8 cellular contexts compared by ENCODE assay signal in genomic region chr15:74726774-74727164, GRCh38. TPM values are rescaled to one million over a fixed set of nuclear protein-coding genes. Genes with fewer than 3 reads are reported as not detected.
DNase-seq lines count a peak whose midpoint lies in the region; ATAC-seq and FAIRE-seq lines count a peak whose summit lies in the region.

No MANE protein-coding gene starts in this region.

- H3K4me1 ChIP-seq in iPS-20b (ENCODE audit: insufficient read depth, low read length) (no peaks in the 10 kb centered on the region; the same call in 1 of the 2 replicates), subcutaneous abdominal adipose tissue (ENCODE audit: control insufficient read depth in 5 of 5, insufficient read depth in 5 of 5, low read length in 5 of 5) (peaks cover 5 to 16% (median 14%) of the 10 kb centered on the region in 5 donors)

- H3K9me3 ChIP-seq in iPS-20b (ENCODE audit: insufficient read depth, low read depth, low read length) (no peaks in the 10 kb centered on the region), subcutaneous abdominal adipose tissue (ENCODE audit: control insufficient read depth in 5 of 5, low read length in 5 of 5) (no peaks in the 10 kb centered on the region)

- peak overlapping the region; percentile 59 for H3K4me3 Mint-ChIP-seq in activated CD4-positive, alpha-beta T cell treated with anti-CD3 and anti-CD28 coated beads for 36 hours

- H3K27ac ChIP-seq in iPS-20b (ENCODE audit: low read length) (no peak overlapping the region), subcutaneous abdominal adipose tissue (ENCODE audit: low read depth, low read length) (no peak overlapping the region)

- no peak overlapping the region for H3K9ac ChIP-seq in iPS-20b (ENCODE audit: low read depth, low read length)
- H3K9ac ChIP-seq in subcutaneous abdominal adipose tissue (ENCODE audit: low read length in 5 of 5) = peak overlapping the region in 1 of 5 donors; percentile 62

- peaks cover 13% of the 10 kb centered on the region for H3K4me1 Mint-ChIP-seq in activated CD4-positive, alpha-beta T cell treated with anti-CD3 and anti-CD28 coated beads for 36 hours

- CTCF ChIA-PET in activated CD4-positive, alpha-beta T cell treated with anti-CD3 and anti-CD28 coated beads for 36 hours (lab: Charles Lee) = interaction anchor here (0.7 to 1.2 kb wide), 2 partner anchors 105 to 463 kb away, joined by 3 read pairs; no protein-coding TSS in a partner anchor

- H3K27me3 ChIP-seq in iPS-20b (ENCODE audit: insufficient read depth, low read length) = peaks cover 59% of the 10 kb centered on the region
- H3K27me3 ChIP-seq in subcutaneous abdominal adipose tissue (ENCODE audit: control insufficient read depth in 5 of 5, insufficient read depth in 4 of 5, low read length in 5 of 5) = peaks cover 18 to 32% (median 28%) of the 10 kb centered on the region in 5 donors

- H3K36me3 ChIP-seq in iPS-20b (ENCODE audit: insufficient read depth, low read depth, low read length) (no peaks in the 10 kb centered on the region), subcutaneous abdominal adipose tissue (ENCODE audit: control insufficient read depth in 5 of 5, insufficient read depth in 5 of 5, low read length in 5 of 5) (no peaks in the 10 kb centered on the region)

- H3K9me3 Mint-ChIP-seq in activated CD4-positive, alpha-beta T cell treated with anti-CD3 and anti-CD28 coated beads for 36 hours (ENCODE audit: low read depth) = no peaks in the 10 kb centered on the region
- no peaks in the 10 kb centered on the region for H3K9me3 Mint-ChIP-seq in activated naive CD4-positive, alpha-beta T cell treated with anti-CD3 and anti-CD28 coated beads, Interleukin-2, amount 50 U/mL, for 72 hours

- POLR2A ChIA-PET in activated CD4-positive, alpha-beta T cell treated with anti-CD3 and anti-CD28 coated beads for 36 hours (lab: Charles Lee) = interaction anchor here (0.6 to 0.7 kb wide), 2 partner anchors 31 to 174 kb away, joined by 3 to 4 read pairs; no protein-coding TSS in a partner anchor

- H3K4me3 ChIP-seq in iPS-20b (ENCODE audit: low read length) (peak overlapping the region; percentile 76; the same call in 1 of the 2 replicates), subcutaneous abdominal adipose tissue (ENCODE audit: low read depth in 1 of 5, low read length in 5 of 5) (peak overlapping the region in 4 of 5 donors; percentile 62 to 69 (median 66))

- ATAC-seq in activated CD4-positive, alpha-beta T cell treated with anti-CD3 and anti-CD28 coated beads for 36 hours = peak; percentile 5
- ATAC-seq in activated naive CD4-positive, alpha-beta T cell treated with anti-CD3 and anti-CD28 coated beads, Interleukin-2, amount 50 U/mL, for 72 hours = peak in 1 of 2 donors; percentile 1

- peak overlapping the region; percentile 59 for H3K27ac Mint-ChIP-seq in activated CD4-positive, alpha-beta T cell treated with anti-CD3 and anti-CD28 coated beads for 36 hours
- peak overlapping the region; percentile 89 to 92 for H3K27ac Mint-ChIP-seq in activated naive CD4-positive, alpha-beta T cell treated with anti-CD3 and anti-CD28 coated beads, Interleukin-2, amount 50 U/mL, for 72 hours

- FAIRE-seq in RCC 7860 (lab: Jason Lieb, UNC) = no peak

- H3K36me3 Mint-ChIP-seq in activated CD4-positive, alpha-beta T cell treated with anti-CD3 and anti-CD28 coated beads for 36 hours (ENCODE audit: low read depth) = no peaks in the 10 kb centered on the region
- H3K36me3 Mint-ChIP-seq in activated naive CD4-positive, alpha-beta T cell treated with anti-CD3 and anti-CD28 coated beads, Interleukin-2, amount 50 U/mL, for 72 hours = no peaks in the 10 kb centered on the region

- DNase-seq in activated CD4-positive, alpha-beta T cell treated with anti-CD3 and anti-CD28 coated beads for 36 hours = no peak
- DNase-seq in activated CD4-positive, alpha-beta T cell treated with anti-CD3 and anti-CD28 coated beads, Interleukin-2, amount 50 U/mL, for 4 hours = no peak
- DNase-seq in activated naive CD4-positive, alpha-beta T cell treated with anti-CD3 and anti-CD28 coated beads, Interleukin-2, amount 50 U/mL, for 72 hours (ENCODE audit: low spot score in 2 of 2) = no peak
- no peak for DNase-seq in KG1 (lab: John Stamatoyannopoulos, UW)
- DNase-seq in RCC 7860 (ENCODE audit: low spot score) = no peak
- no peak for DNase-seq in A172 (ENCODE audit: low spot score)

- peaks cover 14% of the 10 kb centered on the region for H3K27me3 Mint-ChIP-seq in activated CD4-positive, alpha-beta T cell treated with anti-CD3 and anti-CD28 coated beads for 36 hours

- intact Hi-C loops in activated CD4-positive, alpha-beta T cell treated with anti-CD3 and anti-CD28 coated beads for 36 hours (cut with DNase I, micrococcal nuclease) = loop anchor here in 1 of 2 experiments (1.0 kb wide), 1 partner anchor 116 kb away; no protein-coding TSS in a partner anchor

RNA-seq across cellular contexts. Expression of gene CYP1A1, which starts 1.4 kb away (rescaled TPM):
- 1 to 10 TPM; 2.0 to 2.2 TPM for total RNA-seq in activated CD4-positive, alpha-beta T cell treated with anti-CD3 and anti-CD28 coated beads for 36 hours
- 10 to 100 TPM in 1 of 2 donors, 1 to 10 TPM in 1; 2.1 to 11.4 TPM for total RNA-seq in activated naive CD4-positive, alpha-beta T cell treated with anti-CD3 and anti-CD28 coated beads, Interleukin-2, amount 50 U/mL, for 72 hours
- 0.17 and 0.22 TPM in 2 replicates for total RNA-seq in A172 (2014; rRNA removed; shearing (Covaris generic))

RNA-seq across cellular contexts. Expression of gene CYP1A2, which starts 21.9 kb away (rescaled TPM):
- total RNA-seq in activated CD4-positive, alpha-beta T cell treated with anti-CD3 and anti-CD28 coated beads for 36 hours = not detected
- total RNA-seq in activated naive CD4-positive, alpha-beta T cell treated with anti-CD3 and anti-CD28 coated beads, Interleukin-2, amount 50 U/mL, for 72 hours = not detected
- not detected in 2 replicates for total RNA-seq in A172 (2014; rRNA removed; shearing (Covaris generic))

RNA-seq across cellular contexts. Expression of gene EDC3, which starts 30.9 kb away (rescaled TPM):
- 10 to 100 TPM; 44.7 to 45.0 TPM for total RNA-seq in activated CD4-positive, alpha-beta T cell treated with anti-CD3 and anti-CD28 coated beads for 36 hours
- 10 to 100 TPM; 48.6 to 56.4 TPM for total RNA-seq in activated naive CD4-positive, alpha-beta T cell treated with anti-CD3 and anti-CD28 coated beads, Interleukin-2, amount 50 U/mL, for 72 hours
- total RNA-seq in A172 (2014; rRNA removed; shearing (Covaris generic)) = 5.8 and 7.1 TPM in 2 replicates

RNA-seq across cellular contexts. Expression of gene CSK, which starts 55.1 kb away (rescaled TPM):
- total RNA-seq in activated CD4-positive, alpha-beta T cell treated with anti-CD3 and anti-CD28 coated beads for 36 hours = 100 to 1,000 TPM; 229 to 272 TPM
- 100 to 1,000 TPM; 231 to 297 TPM for total RNA-seq in activated naive CD4-positive, alpha-beta T cell treated with anti-CD3 and anti-CD28 coated beads, Interleukin-2, amount 50 U/mL, for 72 hours
- 28.3 and 29.8 TPM in 2 replicates for total RNA-seq in A172 (2014; rRNA removed; shearing (Covaris generic))
